ENCODE assay signal across 9 cellular contexts in the genomic region with DNA sequence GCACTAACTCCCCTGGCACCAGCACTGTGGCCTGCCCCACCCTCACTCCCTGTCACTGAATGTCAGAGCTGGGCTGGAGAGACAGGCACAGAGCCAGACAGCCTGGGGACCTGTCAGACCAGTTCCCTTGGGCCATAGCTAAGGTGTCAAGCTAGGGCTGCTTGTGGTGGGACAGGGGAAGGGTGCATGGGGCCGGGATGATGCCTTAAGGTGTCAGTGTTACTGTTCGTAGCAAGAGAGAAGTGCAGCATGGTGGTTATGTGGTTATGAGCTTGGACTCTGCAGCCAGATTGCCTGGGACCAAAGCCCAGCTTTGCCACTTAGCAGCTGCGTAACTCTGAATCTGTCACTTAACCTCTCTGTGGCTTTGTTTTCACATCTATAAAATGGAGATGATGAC. TPM values are rescaled to one million over a fixed set of nuclear protein-coding genes. Genes with fewer than 3 reads are reported as not detected.
DNase-seq lines count a peak whose midpoint lies in the region; ATAC-seq and TF ChIP-seq lines count a peak whose summit lies in the region.
"Had no signal": no experiment of that assay in that cellular context is flagged by ENCODE, and none has a peak within 500 bp of the region (broad histone marks: within the 10 kb centered on the region; RNA-seq: fewer than 3 reads in every experiment).

No MANE protein-coding gene starts in this region.

- H3K4me3 ChIP-seq in psoas muscle, result no peak overlapping the region

- peaks cover 0 to 3% of the 10 kb centered on the region in 2 donors for H3K36me3 ChIP-seq in psoas muscle (ENCODE audit: insufficient read depth in 1 of 2, low read depth in 1 of 2)

- 34 to 68% (median 47%) methylated on average over 3 of the region's 3 CpGs for WGBS in psoas muscle, 3 donors

- H3K4me1 ChIP-seq in psoas muscle, result peaks cover 38% of the 10 kb centered on the region

- intact Hi-C loops in psoas muscle (cut with DNase I), result no loop called here

- ATAC-seq in GM18868 (IDR thresholded peaks at IDR 0.05; ENCODE audit: unreplicated experiment) (peak; percentile 20), HG02981 (IDR thresholded peaks at IDR 0.05; ENCODE audit: unreplicated experiment) (peak; percentile 28), psoas muscle (peak in 1 of 4 donors; percentile 23)

- TF ChIP-seq CTCF in psoas muscle (IDR thresholded peaks at IDR 0.05), result no peak

- H3K27me3 ChIP-seq in psoas muscle (ENCODE audit: insufficient read depth in 3 of 3, low read length in 2 of 3), result no peaks in the 10 kb centered on the region

- no peaks in the 10 kb centered on the region for H3K9me3 ChIP-seq in psoas muscle

- peak overlapping the region; percentile 99 for H3K27ac ChIP-seq in caudate nucleus (ENCODE audit: low read depth, low read length)
- H3K27ac ChIP-seq in psoas muscle, result peak overlapping the region; percentile 25

- DNase-seq in caudate nucleus (lab: John Stamatoyannopoulos, UW), result peak in 7 of 61 donors; percentile 8 to 36 (median 25)
- no peak for DNase-seq in psoas muscle
- no peak for DNase-seq in epidermal melanocyte (ENCODE audit: insufficient read length, low spot score)
- DNase-seq in NCI-H2107 (lab: John Stamatoyannopoulos, UW), result no peak
- no peak for DNase-seq in activated CD4-positive, CD25-positive, alpha-beta regulatory T cell (lab: John Stamatoyannopoulos, UW)
- DNase-seq in NCI-H2196 treated with DMSO at 0.1 percent for 48 hours (lab: John Stamatoyannopoulos, UW; ENCODE audit: unreplicated experiment), result no peak
- DNase-seq: NCI-H1105 treated with DMSO at 0.1 percent for 48 hours had no signal

RNA-seq across cellular contexts. Expression of a gene that starts 3.8 kb away (rescaled TPM):
- total RNA-seq in psoas muscle, result 10 to 100 TPM in 2 of 4 donors, 1 to 10 TPM in 2; 5.1 to 28.8 (median 11.7) TPM
- polyA plus RNA-seq in psoas muscle, result 10 to 100 TPM; 11.7 to 29.9 (median 15.0) TPM

RNA-seq across cellular contexts. Expression of a gene that starts 18.2 kb away (rescaled TPM):
- 10 to 100 TPM; 21.8 to 28.7 (median 27.3) TPM for total RNA-seq in psoas muscle
- 10 to 100 TPM; 12.7 to 23.5 (median 19.6) TPM for polyA plus RNA-seq in psoas muscle

RNA-seq across cellular contexts. Expression of a gene that starts 29.6 kb away (rescaled TPM):
- total RNA-seq in psoas muscle, result under 1 TPM in 2 of 4 donors, not detected in 2; 0.13 to 0.15 TPM
- polyA plus RNA-seq in psoas muscle, result under 1 TPM in 2 of 3 donors, not detected in 1; 0.25 to 0.82 TPM

RNA-seq across cellular contexts. Expression of a gene that starts 49.1 kb away (rescaled TPM):
- total RNA-seq in psoas muscle, result 10 to 100 TPM; 24.1 to 28.5 (median 27.4) TPM
- polyA plus RNA-seq in psoas muscle, result 10 to 100 TPM; 18.8 to 43.2 (median 20.9) TPM
